ENCODE assay signal across 39 cellular contexts in genomic region chr14:68984686-68985085, GRCh38.
"Had no signal": no experiment of that assay in that cellular context is flagged by ENCODE, and none has a peak within 500 bp of the region (broad histone marks: within the 10 kb centered on the region; RNA-seq: fewer than 3 reads in every experiment).

No MANE protein-coding gene starts in this region.

- H3K9me3 ChIP-seq: adrenal gland, ascending aorta had no signal

- H3K9me3 Mint-ChIP-seq: activated B cell treated with CpG ODN at 0.5 μM for 24 hours; activated CD4-positive, alpha-beta memory T cell treated with anti-CD3 and anti-CD28 coated beads for 36 hours; activated CD4-positive, alpha-beta T cell treated with anti-CD3 and anti-CD28 coated beads, Interleukin-2, amount 10 ng/mL, durations not matched to agents 24 days and 14 days; activated CD8-positive, alpha-beta T cell treated with anti-CD3 and anti-CD28 coated beads for 36 hours; activated naive CD4-positive, alpha-beta T cell treated with anti-CD3 and anti-CD28 coated beads for 36 hours; activated naive CD4-positive, alpha-beta T cell treated with anti-CD3 and anti-CD28 coated beads, Interleukin-2, amount 50 U/mL, for 72 hours; activated naive CD8-positive, alpha-beta T cell treated with anti-CD3 and anti-CD28 coated beads for 36 hours; activated T-cell treated with anti-CD3 and anti-CD28 coated beads, Interleukin-2, amount 50 U/mL, for 4 hours; activated T-cell treated with anti-CD3 and anti-CD28 coated beads, Interleukin-2, amount 50 U/mL, for 72 hours; activated T-helper 1 cell treated with anti-CD3 and anti-CD28 coated beads, Interleukin-12 subunit alpha, Interleukin-12 subunit beta, Interleukin-2, Interleukin-4 antibody, amounts not matched to agents 30 ng/mL and 10 ng/mL and 1 ng/mL, durations not matched to agents 14 hours and 24 hours and 36 hours; activated T-helper 17 cell treated with anti-CD3 and anti-CD28 coated beads, Interleukin-2, amount 50 U/mL, for 72 hours; central memory CD8-positive, alpha-beta T cell; T-helper 1 cell treated with Interleukin-12 subunit alpha and Interleukin-12 subunit beta and Interleukin-4 antibody, amounts not matched to agents 30 μg/mL and 1 μg/mL, for 36 hours; T-helper 2 cell treated with Interferon-gamma antibody and Interleukin-4, amounts not matched to agents 5 μg/mL and 100 μg/mL, for 36 hours had no signal

- H3K4me3 Mint-ChIP-seq: activated B cell treated with CpG ODN at 0.5 μM for 24 hours; activated CD4-positive, alpha-beta memory T cell treated with anti-CD3 and anti-CD28 coated beads for 36 hours; activated CD4-positive, alpha-beta T cell treated with anti-CD3 and anti-CD28 coated beads, Interleukin-2, amount 10 ng/mL, durations not matched to agents 24 days and 14 days; activated CD8-positive, alpha-beta T cell treated with anti-CD3 and anti-CD28 coated beads for 36 hours; activated naive CD4-positive, alpha-beta T cell treated with anti-CD3 and anti-CD28 coated beads for 36 hours; activated naive CD8-positive, alpha-beta T cell treated with anti-CD3 and anti-CD28 coated beads for 36 hours; activated T-cell treated with anti-CD3 and anti-CD28 coated beads, Interleukin-2, amount 50 U/mL, for 4 hours; activated T-cell treated with anti-CD3 and anti-CD28 coated beads, Interleukin-2, amount 50 U/mL, for 72 hours; activated T-helper 1 cell treated with anti-CD3 and anti-CD28 coated beads, Interleukin-12 subunit alpha, Interleukin-12 subunit beta, Interleukin-2, Interleukin-4 antibody, amounts not matched to agents 30 ng/mL and 10 ng/mL and 1 ng/mL, durations not matched to agents 14 hours and 24 hours and 36 hours; activated T-helper 17 cell treated with anti-CD3 and anti-CD28 coated beads, Interleukin-2, amount 50 U/mL, for 72 hours; central memory CD8-positive, alpha-beta T cell; T-helper 1 cell treated with Interleukin-12 subunit alpha and Interleukin-12 subunit beta and Interleukin-4 antibody, amounts not matched to agents 30 μg/mL and 1 μg/mL, for 36 hours; T-helper 2 cell treated with Interferon-gamma antibody and Interleukin-4, amounts not matched to agents 5 μg/mL and 100 μg/mL, for 36 hours had no signal

- H3K27ac ChIP-seq: adrenal gland, ascending aorta, cardiac muscle cell, VCaP had no signal

- H3K27me3 ChIP-seq: adrenal gland, ascending aorta, cardiac muscle cell had no signal

- H3K27ac Mint-ChIP-seq: activated B cell treated with CpG ODN at 0.5 μM for 24 hours; activated CD4-positive, alpha-beta memory T cell treated with anti-CD3 and anti-CD28 coated beads for 36 hours; activated CD4-positive, alpha-beta T cell treated with anti-CD3 and anti-CD28 coated beads, Interleukin-2, amount 10 ng/mL, durations not matched to agents 24 days and 14 days; activated CD8-positive, alpha-beta T cell treated with anti-CD3 and anti-CD28 coated beads for 36 hours; activated naive CD4-positive, alpha-beta T cell treated with anti-CD3 and anti-CD28 coated beads for 36 hours; activated naive CD4-positive, alpha-beta T cell treated with anti-CD3 and anti-CD28 coated beads, Interleukin-2, amount 50 U/mL, for 72 hours; activated naive CD8-positive, alpha-beta T cell treated with anti-CD3 and anti-CD28 coated beads for 36 hours; activated T-cell treated with anti-CD3 and anti-CD28 coated beads, Interleukin-2, amount 50 U/mL, for 72 hours; activated T-helper 1 cell treated with anti-CD3 and anti-CD28 coated beads, Interleukin-12 subunit alpha, Interleukin-12 subunit beta, Interleukin-2, Interleukin-4 antibody, amounts not matched to agents 30 ng/mL and 10 ng/mL and 1 ng/mL, durations not matched to agents 14 hours and 24 hours and 36 hours; activated T-helper 17 cell treated with anti-CD3 and anti-CD28 coated beads, Interleukin-2, amount 50 U/mL, for 72 hours; brain; T-helper 1 cell treated with Interleukin-12 subunit alpha and Interleukin-12 subunit beta and Interleukin-4 antibody, amounts not matched to agents 30 μg/mL and 1 μg/mL, for 36 hours; T-helper 2 cell treated with Interferon-gamma antibody and Interleukin-4, amounts not matched to agents 5 μg/mL and 100 μg/mL, for 36 hours had no signal

- H3K4me3 ChIP-seq: adrenal gland, ascending aorta, cardiac muscle cell had no signal

- H3K36me3 Mint-ChIP-seq: activated CD4-positive, alpha-beta memory T cell treated with anti-CD3 and anti-CD28 coated beads for 36 hours; activated naive CD4-positive, alpha-beta T cell treated with anti-CD3 and anti-CD28 coated beads, Interleukin-2, amount 50 U/mL, for 72 hours; activated naive CD8-positive, alpha-beta T cell treated with anti-CD3 and anti-CD28 coated beads for 36 hours; brain had no signal

- FAIRE-seq: bronchial epithelial cell, TTC549 had no signal

- H3K27me3 Mint-ChIP-seq: activated CD8-positive, alpha-beta T cell treated with anti-CD3 and anti-CD28 coated beads for 36 hours; activated naive CD8-positive, alpha-beta T cell treated with anti-CD3 and anti-CD28 coated beads for 36 hours; central memory CD8-positive, alpha-beta T cell had no signal

- DNase-seq: activated B cell treated with CpG ODN at 0.5 μM for 24 hours; activated CD4-positive, alpha-beta memory T cell treated with anti-CD3 and anti-CD28 coated beads for 36 hours; activated CD4-positive, alpha-beta T cell treated with anti-CD3 and anti-CD28 coated beads for 4 hours; activated CD4-positive, alpha-beta T cell treated with anti-CD3 and anti-CD28 coated beads, Interleukin-2, amount 10 ng/mL, durations not matched to agents 24 days and 14 days; activated CD4-positive, alpha-beta T cell treated with anti-CD3 and anti-CD28 coated beads, Interleukin-2, amount 50 U/mL, for 1 hour; activated CD4-positive, alpha-beta T cell treated with anti-CD3 and anti-CD28 coated beads, Interleukin-2, amount 50 U/mL, for 4 hours; activated CD4-positive, CD25-positive, alpha-beta regulatory T cell treated with anti-CD3 and anti-CD28 coated beads, Interleukin-2, amount 50 U/mL, for 72 hours; activated CD8-positive, alpha-beta memory T cell treated with anti-CD3 and anti-CD28 coated beads, Interleukin-2, amount 50 U/mL, for 4 hours; activated CD8-positive, alpha-beta T cell treated with anti-CD3 and anti-CD28 coated beads for 36 hours; activated effector memory CD4-positive, alpha-beta T cell treated with anti-CD3 and anti-CD28 coated beads, Interleukin-2, amount 50 U/mL, for 16 hours; activated gamma-delta T cell treated with Interleukin-2 at 50 U/mL for 16 hours; activated naive CD4-positive, alpha-beta T cell; activated naive CD4-positive, alpha-beta T cell treated with anti-CD3 and anti-CD28 coated beads for 36 hours; activated naive CD4-positive, alpha-beta T cell treated with anti-CD3 and anti-CD28 coated beads, Interleukin-2, amount 50 U/mL, for 16 hours; activated naive CD8-positive, alpha-beta T cell treated with anti-CD3 and anti-CD28 coated beads for 36 hours; activated T-cell treated with anti-CD3 and anti-CD28 coated beads for 4 hours; activated T-cell treated with anti-CD3 and anti-CD28 coated beads, Interleukin-2, amount 50 U/mL, for 1 hour; activated T-cell treated with anti-CD3 and anti-CD28 coated beads, Interleukin-2, amount 50 U/mL, for 4 hours; activated T-cell treated with anti-CD3 and anti-CD28 coated beads, Interleukin-2, amount 50 U/mL, for 72 hours; adrenal gland; amygdala; anterior cingulate cortex; caudate nucleus; cerebellar nuclear complex; T-helper 1 cell; T-helper 2 cell; T-helper 9 cell had no signal

- H3K36me3 ChIP-seq: adrenal gland, ascending aorta, cardiac muscle cell had no signal
